Comparison of ENCODE assay signal across 9 cellular contexts in the genomic region with DNA sequence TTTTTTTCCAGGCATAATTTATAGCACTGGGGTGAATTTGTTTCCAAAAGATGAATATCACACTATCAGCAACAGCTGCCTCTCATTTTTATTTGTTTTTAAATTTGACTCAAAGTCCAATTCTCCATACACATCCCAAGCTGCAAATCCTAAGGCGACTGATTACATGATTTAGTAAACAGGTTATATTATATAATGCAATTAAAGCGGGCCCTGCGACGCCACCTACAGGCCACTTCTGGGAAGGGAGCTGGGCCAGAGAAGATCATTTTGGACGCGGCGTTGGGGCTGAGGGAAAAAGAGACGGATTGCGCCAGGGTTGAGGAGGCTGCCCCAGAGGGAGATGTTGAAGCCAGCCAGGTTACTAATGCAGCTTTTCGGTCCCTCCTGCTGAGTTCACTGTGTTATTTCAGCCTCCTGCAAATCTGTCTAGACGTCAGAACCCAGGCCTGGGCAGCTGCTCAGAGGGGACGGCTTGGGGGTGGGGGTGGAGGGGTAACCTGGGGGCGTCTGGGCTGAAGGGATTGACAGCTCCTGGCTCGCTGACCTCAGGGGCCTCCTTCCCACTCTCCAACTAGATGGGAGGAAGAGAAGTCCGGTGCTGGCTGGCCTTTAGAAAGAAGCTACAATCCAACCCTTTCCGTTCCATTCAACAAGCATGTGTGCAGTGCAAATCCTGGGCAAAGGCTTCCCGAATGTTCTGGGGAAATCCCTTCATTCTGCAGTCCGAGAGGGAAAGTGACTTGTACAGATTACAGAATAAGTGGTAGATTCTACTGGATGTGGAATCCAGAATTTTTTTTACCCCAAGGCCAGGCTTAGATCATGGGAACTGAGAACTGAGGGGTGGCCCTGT.
DNase-seq lines count a peak whose midpoint lies in the region; ATAC-seq and TF ChIP-seq lines count a peak whose summit lies in the region.
"Had no signal": no experiment of that assay in that cellular context is flagged by ENCODE, and none has a peak within 500 bp of the region (broad histone marks: within the 10 kb centered on the region; RNA-seq: fewer than 3 reads in every experiment).

No MANE protein-coding gene starts in this region.

- H3K9me3 ChIP-seq in NT2/D1 (ENCODE audit: insufficient read depth, low read length) (no peaks in the 10 kb centered on the region), gastroesophageal sphincter (no peaks in the 10 kb centered on the region)

- H3K9me3 Mint-ChIP-seq in activated T-helper 2 cell treated with anti-CD3 and anti-CD28 coated beads, Interferon-gamma antibody, Interleukin-2, Interleukin-4, amounts not matched to agents 10 μg/mL and 5 μg/mL and 100 μg/mL, durations not matched to agents 14 hours and 24 hours and 36 hours, result no peaks in the 10 kb centered on the region
- H3K9me3 Mint-ChIP-seq in osteocyte (ENCODE audit: unreplicated experiment), result no peaks in the 10 kb centered on the region
- H3K9me3 Mint-ChIP-seq: T-helper 1 cell treated with Interleukin-12 subunit alpha and Interleukin-12 subunit beta and Interleukin-4 antibody, amounts not matched to agents 30 μg/mL and 1 μg/mL, for 36 hours had no signal

- H3K36me3 ChIP-seq in NT2/D1 (ENCODE audit: insufficient read depth, insufficient read length, low read length) (no peaks in the 10 kb centered on the region), gastroesophageal sphincter (no peaks in the 10 kb centered on the region)

- H3K27ac ChIP-seq in gastroesophageal sphincter, result peak overlapping the region in 3 of 4 donors; percentile 50 to 71 (median 69)

- intact Hi-C loops in activated T-helper 2 cell treated with anti-CD3 and anti-CD28 coated beads, Interferon-gamma antibody, Interleukin-2, Interleukin-4, amounts not matched to agents 10 μg/mL and 5 μg/mL and 100 μg/mL, durations not matched to agents 14 hours and 24 hours and 36 hours (cut with micrococcal nuclease), result loop anchor here (1.0 kb wide), 1 partner anchor 384 kb away; no protein-coding TSS in a partner anchor

- in situ Hi-C loops in Caki2 (cut with HindIII; ENCODE audit: low pct_unique_long_range_greater_than_20kb, low sequenced_read_pairs), result no loop called here

- no peak overlapping the region for H3K27ac Mint-ChIP-seq in activated T-helper 2 cell treated with anti-CD3 and anti-CD28 coated beads, Interferon-gamma antibody, Interleukin-2, Interleukin-4, amounts not matched to agents 10 μg/mL and 5 μg/mL and 100 μg/mL, durations not matched to agents 14 hours and 24 hours and 36 hours
- peak overlapping the region; percentile 97 for H3K27ac Mint-ChIP-seq in osteocyte (ENCODE audit: unreplicated experiment)
- H3K27ac Mint-ChIP-seq: T-helper 1 cell treated with Interleukin-12 subunit alpha and Interleukin-12 subunit beta and Interleukin-4 antibody, amounts not matched to agents 30 μg/mL and 1 μg/mL, for 36 hours had no signal

- H3K27me3 ChIP-seq in NT2/D1 (ENCODE audit: insufficient read depth, insufficient read length), result no peaks in the 10 kb centered on the region
- H3K27me3 ChIP-seq in gastroesophageal sphincter, result no peaks in the 10 kb centered on the region

- TF ChIP-seq CTCF in gastroesophageal sphincter (IDR thresholded peaks at IDR 0.05) (peak; percentile 82 to 91 (median 89)), osteocyte (IDR thresholded peaks at IDR 0.05) (peak; percentile 95)

- H3K9ac ChIP-seq in NT2/D1 (ENCODE audit: insufficient read length, low read depth), result peak overlapping the region; percentile 26

- no peaks in the 10 kb centered on the region for H3K36me3 Mint-ChIP-seq in activated T-helper 2 cell treated with anti-CD3 and anti-CD28 coated beads, Interferon-gamma antibody, Interleukin-2, Interleukin-4, amounts not matched to agents 10 μg/mL and 5 μg/mL and 100 μg/mL, durations not matched to agents 14 hours and 24 hours and 36 hours (ENCODE audit: low read depth)
- H3K36me3 Mint-ChIP-seq in osteocyte (ENCODE audit: unreplicated experiment), result peaks cover 7% of the 10 kb centered on the region

- H3K4me1 ChIP-seq in NT2/D1 (ENCODE audit: insufficient read depth, insufficient read length), result peaks cover 37% of the 10 kb centered on the region
- H3K4me1 ChIP-seq in gastroesophageal sphincter, result peaks cover 0 to 50% (median 9%) of the 10 kb centered on the region in 3 donors

- 0 to 6% methylated on average over 8 to 10 of the region's 18 CpGs for WGBS in gastroesophageal sphincter (ENCODE audit: low coverage in 1 of 2), 2 donors

- H3K4me3 ChIP-seq in NT2/D1 (ENCODE audit: insufficient read length, low read depth), result no peak overlapping the region
- no peak overlapping the region for H3K4me3 ChIP-seq in gastroesophageal sphincter

- no peak for TF ChIP-seq POLR2A in gastroesophageal sphincter (IDR thresholded peaks at IDR 0.05)

- H3K4me1 Mint-ChIP-seq in activated T-helper 2 cell treated with anti-CD3 and anti-CD28 coated beads, Interferon-gamma antibody, Interleukin-2, Interleukin-4, amounts not matched to agents 10 μg/mL and 5 μg/mL and 100 μg/mL, durations not matched to agents 14 hours and 24 hours and 36 hours (ENCODE audit: low read depth), result no peaks in the 10 kb centered on the region
- H3K4me1 Mint-ChIP-seq in osteocyte (ENCODE audit: unreplicated experiment), result peaks cover 87% of the 10 kb centered on the region

- H3K27me3 Mint-ChIP-seq in activated T-helper 2 cell treated with anti-CD3 and anti-CD28 coated beads, Interferon-gamma antibody, Interleukin-2, Interleukin-4, amounts not matched to agents 10 μg/mL and 5 μg/mL and 100 μg/mL, durations not matched to agents 14 hours and 24 hours and 36 hours (ENCODE audit: low read depth), result peaks cover 3% of the 10 kb centered on the region
- no peaks in the 10 kb centered on the region for H3K27me3 Mint-ChIP-seq in osteocyte (ENCODE audit: unreplicated experiment)

- no peak overlapping the region for H3K4me3 Mint-ChIP-seq in activated T-helper 2 cell treated with anti-CD3 and anti-CD28 coated beads, Interferon-gamma antibody, Interleukin-2, Interleukin-4, amounts not matched to agents 10 μg/mL and 5 μg/mL and 100 μg/mL, durations not matched to agents 14 hours and 24 hours and 36 hours (ENCODE audit: low read depth)
- H3K4me3 Mint-ChIP-seq in osteocyte (ENCODE audit: unreplicated experiment), result peak overlapping the region; percentile 22
- H3K4me3 Mint-ChIP-seq: T-helper 1 cell treated with Interleukin-12 subunit alpha and Interleukin-12 subunit beta and Interleukin-4 antibody, amounts not matched to agents 30 μg/mL and 1 μg/mL, for 36 hours had no signal

- DNase-seq in Caki2 (ENCODE audit: low read depth) (peak; percentile 1), HCEC 1CT (peak; percentile 47), NT2/D1 (ENCODE audit: low read depth, low spot score) (peak; percentile 51), osteocyte (ENCODE audit: extremely low spot score, unreplicated experiment) (peak; percentile 95)
- DNase-seq in activated T-helper 2 cell treated with anti-CD3 and anti-CD28 coated beads, Interferon-gamma antibody, Interleukin-2, Interleukin-4, amounts not matched to agents 10 μg/mL and 5 μg/mL and 100 μg/mL, durations not matched to agents 14 hours and 24 hours and 36 hours (ENCODE audit: low spot score), result peak; percentile 13

- TF ChIP-seq EP300 in gastroesophageal sphincter (IDR thresholded peaks at IDR 0.05), result no peak

- ATAC-seq in gastroesophageal sphincter, result peak; percentile 90
- no peak for ATAC-seq in HG02623 (IDR thresholded peaks at IDR 0.05; ENCODE audit: unreplicated experiment)
- ATAC-seq in GM21515 (IDR thresholded peaks at IDR 0.05; ENCODE audit: unreplicated experiment), result no peak

Comparison
In these comparisons a context has a peak if more than half of its experiments do, and no peak if none do; other contexts are left out.
1. DNase-seq: peak in every context shown above with its lines; median percentile 95 in osteocyte; 51 in NT2/D1; 47 in HCEC 1CT; 13 in activated T-helper 2 cell treated with anti-CD3 and anti-CD28 coated beads, Interferon-gamma antibody, Interleukin-2, Interleukin-4, amounts not matched to agents 10 μg/mL and 5 μg/mL and 100 μg/mL, durations not matched to agents 14 hours and 24 hours and 36 hours; 1 in Caki2.